Comparison of ENCODE assay signal across 18 cellular contexts in genomic region chr13:39054112-39054511, GRCh38.
"Had no signal": no experiment of that assay in that cellular context is flagged by ENCODE, and none has a peak within 500 bp of the region (broad histone marks: within the 10 kb centered on the region; RNA-seq: fewer than 3 reads in every experiment).

No MANE protein-coding gene starts in this region.

- DNase-seq: activated CD4-positive, CD25-positive, alpha-beta regulatory T cell treated with anti-CD3 and anti-CD28 coated beads, Interleukin-2, amount 50 U/mL, for 72 hours; activated naive CD4-positive, alpha-beta T cell; activated naive CD8-positive, alpha-beta T cell treated with anti-CD3 and anti-CD28 coated beads, Interleukin-2, amount 10 ng/mL, durations not matched to agents 7 days and 5 days; brain microvascular endothelial cell; cortex of kidney; effector CD8-positive, alpha-beta T cell; esophagus squamous epithelium; glutamatergic neuron; mesendoderm; occipital lobe; right cardiac atrium; small intestine; stimulated activated CD4-positive, alpha-beta T cell treated with anti-CD3 and anti-CD28 coated beads, Interleukin-4, amount 100 ng/mL, for 24 hours; stimulated activated naive CD8-positive, alpha-beta T cell treated with anti-CD3 and anti-CD28 coated beads, Interleukin-15, Interleukin-2, amounts not matched to agents 100 U/mL and 50 U/mL, for 24 hours; T1000; testis; upper lobe of right lung had no signal

- ATAC-seq: right cardiac atrium; stimulated activated naive CD8-positive, alpha-beta T cell treated with anti-CD3 and anti-CD28 coated beads, Interleukin-15, Interleukin-2, amounts not matched to agents 100 U/mL and 50 U/mL, for 24 hours; upper lobe of right lung had no signal

- H3K27me3 ChIP-seq: brain microvascular endothelial cell, esophagus squamous epithelium, testis, upper lobe of right lung had no signal

- H3K27ac ChIP-seq: brain microvascular endothelial cell, esophagus squamous epithelium, prostate gland, testis, upper lobe of right lung had no signal
